In genomic region chr7:141593134-141593533, GRCh38 we compare ENCODE assay signal across 13 cellular contexts. TPM values are rescaled to one million over a fixed set of nuclear protein-coding genes. Genes with fewer than 3 reads are reported as not detected.
DNase-seq lines count a peak whose midpoint lies in the region; ATAC-seq and TF ChIP-seq lines count a peak whose summit lies in the region.
"Had no signal": no experiment of that assay in that cellular context is flagged by ENCODE, and none has a peak within 500 bp of the region (broad histone marks: within the 10 kb centered on the region; RNA-seq: fewer than 3 reads in every experiment).

No MANE protein-coding gene starts in this region.

- POLR2A ChIA-PET in activated CD4-positive, alpha-beta memory T cell treated with anti-CD3 and anti-CD28 coated beads, Interleukin-2, amount 10 ng/mL, durations not matched to agents 7 days and 5 days (lab: Charles Lee), result no interaction called here

- H3K4me1 Mint-ChIP-seq in activated CD4-positive, alpha-beta memory T cell treated with anti-CD3 and anti-CD28 coated beads, Interleukin-2, amount 10 ng/mL, durations not matched to agents 7 days and 5 days, result peaks cover 13% of the 10 kb centered on the region

- peak; percentile 83 for ATAC-seq in HG02610 (IDR thresholded peaks at IDR 0.05; ENCODE audit: unreplicated experiment)

- no peak overlapping the region for H3K9ac ChIP-seq in adipocyte (ENCODE audit: low read length)

- no peak overlapping the region for H3K4me3 Mint-ChIP-seq in activated CD4-positive, alpha-beta memory T cell treated with anti-CD3 and anti-CD28 coated beads, Interleukin-2, amount 10 ng/mL, durations not matched to agents 7 days and 5 days
- H3K4me3 Mint-ChIP-seq: activated naive CD4-positive, alpha-beta T cell treated with anti-CD3 and anti-CD28 coated beads, Interleukin-2, amount 50 U/mL, for 24 hours; T-helper 2 cell treated with Interferon-gamma antibody and Interleukin-4, amounts not matched to agents 5 μg/mL and 100 μg/mL, for 36 hours had no signal

- H3K9me3 ChIP-seq in adipocyte (ENCODE audit: control insufficient read depth, low read length), result no peaks in the 10 kb centered on the region

- no peak for TF ChIP-seq POLR2A in lower leg skin (IDR thresholded peaks at IDR 0.05)

- DNase-seq in DMS 273 treated with DMSO at 0.1 percent for 48 hours (lab: John Stamatoyannopoulos, UW) (peak; percentile 69), adipocyte (ENCODE audit: low read depth) (peak; percentile 51), lung microvascular endothelial cell (ENCODE audit: low read depth in 2 of 2) (peak; percentile 7 to 80), lower leg skin (ENCODE audit: low spot score in 2 of 2) (no peak), AML-193 (lab: John Stamatoyannopoulos, UW) (no peak)
- no peak for DNase-seq in activated CD4-positive, alpha-beta memory T cell treated with anti-CD3 and anti-CD28 coated beads, Interleukin-2, amount 10 ng/mL, durations not matched to agents 7 days and 5 days
- DNase-seq in stimulated activated CD4-positive, alpha-beta T cell treated with anti-CD3 and anti-CD28 coated beads, Interleukin-15, amount 100 ng/mL, for 24 hours, result no peak
- DNase-seq: GDM1; NCI-H345; stimulated activated CD4-positive, alpha-beta T cell treated with anti-CD3 and anti-CD28 coated beads, Interleukin-2, amount 100 ng/mL, for 48 hours had no signal

- H3K36me3 Mint-ChIP-seq in activated CD4-positive, alpha-beta memory T cell treated with anti-CD3 and anti-CD28 coated beads, Interleukin-2, amount 10 ng/mL, durations not matched to agents 7 days and 5 days (ENCODE audit: low read depth), result peaks cover 38% of the 10 kb centered on the region

- CTCF ChIA-PET in activated CD4-positive, alpha-beta memory T cell treated with anti-CD3 and anti-CD28 coated beads, Interleukin-2, amount 10 ng/mL, durations not matched to agents 7 days and 5 days (lab: Charles Lee), result interaction anchor here (1.1 kb wide), 1 partner anchor 60 kb away, joined by 4 read pairs; no protein-coding TSS in a partner anchor

- no peaks in the 10 kb centered on the region for H3K4me1 ChIP-seq in adipocyte (ENCODE audit: control insufficient read depth, insufficient read depth, low read length)

- H3K4me3 ChIP-seq in adipocyte (ENCODE audit: low read length) (no peak overlapping the region), lower leg skin (ENCODE audit: low read depth, poor library complexity, severe bottlenecking) (no peak overlapping the region)

- H3K36me3 ChIP-seq in adipocyte (ENCODE audit: control insufficient read depth, insufficient read depth, low read length, severe bottlenecking), result peaks cover 13% of the 10 kb centered on the region

- WGBS in lower leg skin, 2 donors, result 49 to 65% methylated on average over 2 of the region's 2 CpGs

- H3K9me3 Mint-ChIP-seq in activated CD4-positive, alpha-beta memory T cell treated with anti-CD3 and anti-CD28 coated beads, Interleukin-2, amount 10 ng/mL, durations not matched to agents 7 days and 5 days, result no peaks in the 10 kb centered on the region
- H3K9me3 Mint-ChIP-seq: activated naive CD4-positive, alpha-beta T cell treated with anti-CD3 and anti-CD28 coated beads, Interleukin-2, amount 50 U/mL, for 24 hours; T-helper 2 cell treated with Interferon-gamma antibody and Interleukin-4, amounts not matched to agents 5 μg/mL and 100 μg/mL, for 36 hours had no signal

- no peaks in the 10 kb centered on the region for H3K27me3 Mint-ChIP-seq in activated CD4-positive, alpha-beta memory T cell treated with anti-CD3 and anti-CD28 coated beads, Interleukin-2, amount 10 ng/mL, durations not matched to agents 7 days and 5 days
- H3K27me3 Mint-ChIP-seq: activated naive CD4-positive, alpha-beta T cell treated with anti-CD3 and anti-CD28 coated beads, Interleukin-2, amount 50 U/mL, for 24 hours had no signal

- H3K27ac Mint-ChIP-seq in activated CD4-positive, alpha-beta memory T cell treated with anti-CD3 and anti-CD28 coated beads, Interleukin-2, amount 10 ng/mL, durations not matched to agents 7 days and 5 days, result no peak overlapping the region
- H3K27ac Mint-ChIP-seq: activated naive CD4-positive, alpha-beta T cell treated with anti-CD3 and anti-CD28 coated beads, Interleukin-2, amount 50 U/mL, for 24 hours; T-helper 2 cell treated with Interferon-gamma antibody and Interleukin-4, amounts not matched to agents 5 μg/mL and 100 μg/mL, for 36 hours had no signal

- H3K27me3 ChIP-seq in adipocyte (replicated peaks; ENCODE audit: control insufficient read depth, insufficient read depth, low read length), result no peaks in the 10 kb centered on the region

- no peak for TF ChIP-seq CTCF in lower leg skin (IDR thresholded peaks at IDR 0.05)

- intact Hi-C loops in lower leg skin (cut with DNase I; ENCODE audit: low total_unique reads), result no loop called here

RNA-seq across cellular contexts. Expression of gene AGK, which starts 41.9 kb away (rescaled TPM):
- total RNA-seq in lung microvascular endothelial cell (15.3 and 15.5 TPM in 2 replicates), lower leg skin (10 to 100 TPM in 3 of 4 donors, 1 to 10 TPM in 1; 9.8 to 20.1 (median 14.9) TPM)
- 10 to 100 TPM; 46.9 to 50.4 TPM for total RNA-seq in activated CD4-positive, alpha-beta memory T cell treated with anti-CD3 and anti-CD28 coated beads, Interleukin-2, amount 10 ng/mL, durations not matched to agents 7 days and 5 days

Comparison
In these comparisons a context has a peak if more than half of its experiments do, and no peak if none do; other contexts are left out.
1. DNase-seq: peak in DMS 273 treated with DMSO at 0.1 percent for 48 hours (single experiment), adipocyte (single experiment) and lung microvascular endothelial cell (2 of 2); none in lower leg skin (0 of 2), AML-193 (0 of 2), activated CD4-positive, alpha-beta memory T cell treated with anti-CD3 and anti-CD28 coated beads, Interleukin-2, amount 10 ng/mL, durations not matched to agents 7 days and 5 days (single experiment) and stimulated activated CD4-positive, alpha-beta T cell treated with anti-CD3 and anti-CD28 coated beads, Interleukin-15, amount 100 ng/mL, for 24 hours (single experiment).